In the genomic region with DNA sequence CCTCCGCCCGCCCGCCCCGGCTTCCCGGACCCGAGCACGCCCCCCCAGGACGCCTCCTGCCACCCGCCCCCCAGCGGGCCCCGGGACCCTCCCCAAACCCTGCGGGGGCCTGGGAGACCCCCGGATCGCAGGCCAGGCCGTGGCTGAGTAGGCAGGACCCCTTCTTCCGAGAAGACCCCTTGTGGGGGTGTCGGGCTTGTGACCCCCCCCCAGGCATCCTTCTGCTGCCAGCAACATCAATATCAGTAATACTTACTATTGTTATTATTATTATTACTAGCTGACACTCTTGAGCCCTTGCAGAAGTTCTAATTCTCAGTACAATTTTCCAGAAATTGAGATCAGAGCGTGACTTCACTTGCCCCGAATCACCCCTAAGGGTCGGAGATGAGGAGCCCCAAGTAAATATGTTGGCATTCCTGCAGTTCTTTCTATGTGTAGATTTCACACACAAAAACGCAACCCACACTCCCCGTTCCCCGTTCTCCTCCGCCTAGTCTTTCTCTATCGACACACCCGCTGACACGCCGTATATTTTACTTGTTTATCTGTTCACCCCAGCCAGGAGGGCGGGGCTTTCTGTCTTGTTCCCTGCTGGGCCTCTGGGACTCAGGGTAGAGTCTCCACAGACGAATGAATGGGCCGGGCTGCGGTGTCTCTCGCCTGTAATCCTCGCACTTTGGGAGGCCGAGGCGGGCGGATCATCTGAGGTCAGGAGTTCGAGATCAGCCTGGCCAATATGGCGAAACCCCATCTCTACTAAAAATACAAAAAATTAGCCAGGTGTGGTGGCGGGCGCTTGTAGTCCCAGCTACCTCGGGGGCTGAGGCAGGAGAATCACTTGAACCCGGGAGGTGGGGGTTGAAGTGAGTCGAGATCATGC, we compare ENCODE assay signal across 8 cellular contexts. TPM values are rescaled to one million over a fixed set of nuclear protein-coding genes. Genes with fewer than 3 reads are reported as not detected.
DNase-seq lines count a peak whose midpoint lies in the region; TF ChIP-seq lines count a peak whose summit lies in the region.

No MANE protein-coding gene starts in this region.

- no peak for TF ChIP-seq CTCF in HEK293 (tag by site-specific recombination; IDR thresholded peaks at IDR 0.05)
- no peak for TF ChIP-seq CTCF in endodermal cell (conservative IDR thresholded peaks at IDR 0.05)
- no peak for TF ChIP-seq CTCF in stomach (IDR thresholded peaks at IDR 0.05)

- peak overlapping the region; percentile 15 for H3K4me3 ChIP-seq in HEK293 (ENCODE audit: low read depth, low read length)
- peak overlapping the region; percentile 71 for H3K4me3 ChIP-seq in endodermal cell (ENCODE audit: low read length)
- peak overlapping the region; percentile 45 to 58 (median 52) for H3K4me3 ChIP-seq in stomach

- no peaks in the 10 kb centered on the region for H3K9me3 ChIP-seq in HEK293 (ENCODE audit: control insufficient read depth, insufficient read depth, low read depth, low read length)
- no peaks in the 10 kb centered on the region for H3K9me3 ChIP-seq in endodermal cell (ENCODE audit: control insufficient read depth, low read length)
- H3K9me3 ChIP-seq in stomach: no peaks in the 10 kb centered on the region

- DNase-seq in NCI-H460 (ENCODE audit: extremely low read depth, low read depth): peak; percentile 49
- DNase-seq in activated CD4-positive, alpha-beta memory T cell treated with anti-CD3 and anti-CD28 coated beads, Interleukin-2, amount 10 ng/mL, durations not matched to agents 7 days and 5 days: peak; percentile 70
- DNase-seq in endodermal cell: peak; percentile 97
- DNase-seq in mucosa of gallbladder (ENCODE audit: low spot score): peak; percentile 83
- DNase-seq in stomach: peak; percentile 87
- DNase-seq in 8988T: no peak
- no peak for DNase-seq in occipital lobe (lab: John Stamatoyannopoulos, UW)

- peaks cover 9% of the 10 kb centered on the region for H3K4me1 Mint-ChIP-seq in activated CD4-positive, alpha-beta memory T cell treated with anti-CD3 and anti-CD28 coated beads, Interleukin-2, amount 10 ng/mL, durations not matched to agents 7 days and 5 days
- H3K4me1 Mint-ChIP-seq in endodermal cell: peaks cover 9% of the 10 kb centered on the region

- POLR2A ChIA-PET in HEK293 (lab: Yijun Ruan, JAX): interaction anchor here (1.2 to 3.4 kb wide), 2 partner anchors 12 to 97 kb away, joined by 3 to 37 read pairs; no protein-coding TSS in a partner anchor
- POLR2A ChIA-PET in activated CD4-positive, alpha-beta memory T cell treated with anti-CD3 and anti-CD28 coated beads, Interleukin-2, amount 10 ng/mL, durations not matched to agents 7 days and 5 days (lab: Charles Lee): interaction anchor here (1.0 kb wide), 1 partner anchor 11 kb away, joined by 4 read pairs; no protein-coding TSS in a partner anchor

- 9 to 11% methylated on average over 23 to 37 of the region's 44 CpGs for WGBS in endodermal cell (ENCODE audit: insufficient coverage in 1 of 2, insufficient read length in 1 of 2), 2 experiments
- WGBS in stomach, 5 donors: 8 to 15% (median 10%) methylated on average over 28 to 44 of the region's 44 CpGs

- no peak for TF ChIP-seq EP300 in stomach (IDR thresholded peaks at IDR 0.05)

- H3K27ac Mint-ChIP-seq in activated CD4-positive, alpha-beta memory T cell treated with anti-CD3 and anti-CD28 coated beads, Interleukin-2, amount 10 ng/mL, durations not matched to agents 7 days and 5 days: peak overlapping the region; percentile 6
- H3K27ac Mint-ChIP-seq in endodermal cell: peak overlapping the region; percentile 84

- no peaks in the 10 kb centered on the region for H3K27me3 ChIP-seq in endodermal cell (ENCODE audit: control insufficient read depth, insufficient read depth, low read length, poor library complexity, severe bottlenecking)
- H3K27me3 ChIP-seq in stomach: peaks cover 0 to 5% (median 0%) of the 10 kb centered on the region in 3 donors

- H3K36me3 Mint-ChIP-seq in activated CD4-positive, alpha-beta memory T cell treated with anti-CD3 and anti-CD28 coated beads, Interleukin-2, amount 10 ng/mL, durations not matched to agents 7 days and 5 days (ENCODE audit: low read depth): peaks cover under 1% of the 10 kb centered on the region
- H3K36me3 Mint-ChIP-seq in endodermal cell (ENCODE audit: low read depth): peaks cover 5% of the 10 kb centered on the region

- H3K4me1 ChIP-seq in HEK293 (ENCODE audit: control insufficient read depth, insufficient read depth, low read length) (peaks cover 13% of the 10 kb centered on the region), endodermal cell (ENCODE audit: control insufficient read depth, insufficient read depth, low read length) (no peaks in the 10 kb centered on the region), stomach (peaks cover 11 to 32% (median 23%) of the 10 kb centered on the region in 4 donors)

- no peak for TF ChIP-seq POLR2A in stomach (IDR thresholded peaks at IDR 0.05)

- CTCF ChIA-PET in HEK293 (lab: Yijun Ruan, JAX): interaction anchor here (0.6 kb wide), 2 partner anchors 29 to 61 kb away, joined by 3 read pairs; no protein-coding TSS in a partner anchor
- CTCF ChIA-PET in activated CD4-positive, alpha-beta memory T cell treated with anti-CD3 and anti-CD28 coated beads, Interleukin-2, amount 10 ng/mL, durations not matched to agents 7 days and 5 days (lab: Charles Lee): no interaction called here

- H3K27me3 Mint-ChIP-seq in activated CD4-positive, alpha-beta memory T cell treated with anti-CD3 and anti-CD28 coated beads, Interleukin-2, amount 10 ng/mL, durations not matched to agents 7 days and 5 days: peaks cover 9% of the 10 kb centered on the region
- H3K27me3 Mint-ChIP-seq in endodermal cell (ENCODE audit: insufficient read depth): peaks cover 3% of the 10 kb centered on the region

- H3K27ac ChIP-seq in HEK293 (ENCODE audit: extremely low read depth, low read depth, low read length) (peak overlapping the region; percentile 69), endodermal cell (ENCODE audit: low read depth, low read length) (no peak overlapping the region), stomach (peak overlapping the region; percentile 25 to 88 (median 77))

- H3K9ac ChIP-seq in endodermal cell (ENCODE audit: extremely low read depth, low read length, poor library complexity, severe bottlenecking): peak overlapping the region; percentile 32

- H3K9me3 Mint-ChIP-seq in activated CD4-positive, alpha-beta memory T cell treated with anti-CD3 and anti-CD28 coated beads, Interleukin-2, amount 10 ng/mL, durations not matched to agents 7 days and 5 days: no peaks in the 10 kb centered on the region
- H3K9me3 Mint-ChIP-seq in endodermal cell: no peaks in the 10 kb centered on the region

- H3K36me3 ChIP-seq in HEK293 (ENCODE audit: control insufficient read depth in 2 of 2, insufficient read depth in 1 of 2, low read length in 2 of 2) (no peaks in the 10 kb centered on the region), endodermal cell (ENCODE audit: control insufficient read depth, insufficient read depth, low read length) (peaks cover 3% of the 10 kb centered on the region), stomach (peaks cover 0 to 2% (median under 1%) of the 10 kb centered on the region in 4 donors)

- intact Hi-C loops in stomach (cut with DNase I; ENCODE audit: low total_unique reads): no loop called here

- H3K4me3 Mint-ChIP-seq in activated CD4-positive, alpha-beta memory T cell treated with anti-CD3 and anti-CD28 coated beads, Interleukin-2, amount 10 ng/mL, durations not matched to agents 7 days and 5 days: peak overlapping the region; percentile 70
- peak overlapping the region; percentile 56 for H3K4me3 Mint-ChIP-seq in endodermal cell

TF ChIP-seq in HEK293, 187 proteins besides CTCF, POLR2A, EP300 and RAD21 (continues in another document):
- TF ChIP-seq ZBTB20 (tag by site-specific recombination; IDR thresholded peaks at IDR 0.05) (peak; percentile 48; the same call in 1 of the 2 replicates), ZNF341 (tag by site-specific recombination; IDR thresholded peaks at IDR 0.05; ENCODE audit: low read depth) (peak; percentile 30), ZNF2 (tag by site-specific recombination; IDR thresholded peaks at IDR 0.05) (no peak; the same call in 1 of the 2 replicates), GFI1B (tag by site-specific recombination; IDR thresholded peaks at IDR 0.05) (no peak), SCRT2 (tag by site-specific recombination; IDR thresholded peaks at IDR 0.05) (no peak), KLF1 (tag by site-specific recombination; IDR thresholded peaks at IDR 0.05) (peak; percentile 83), ZXDB (tag by site-specific recombination; IDR thresholded peaks at IDR 0.05) (peak; percentile 67), SP2 (tag by site-specific recombination; IDR thresholded peaks at IDR 0.05) (peak; percentile 81)

RNA-seq across cellular contexts. Expression of gene TLE5, which starts 14.7 kb away (rescaled TPM):
- total RNA-seq in NCI-H460 (2014; rRNA removed; shearing (Covaris generic)): 135 and 136 TPM in 2 replicates
- 134 and 176 TPM in 2 replicates for polyA plus RNA-seq in NCI-H460 (2014; cell fraction: nucleus; rRNA removed)
- total RNA-seq in activated CD4-positive, alpha-beta memory T cell treated with anti-CD3 and anti-CD28 coated beads, Interleukin-2, amount 10 ng/mL, durations not matched to agents 7 days and 5 days: 100 to 1,000 TPM; 712 to 724 TPM
- total RNA-seq in endodermal cell: 100 to 1,000 TPM; 488 to 575 TPM
- polyA plus RNA-seq in endodermal cell (2013, experiment 1 of 2): 171 TPM
- 199 TPM for polyA plus RNA-seq in endodermal cell (2013, experiment 2 of 2)
- 629 TPM for total RNA-seq in mucosa of gallbladder
- total RNA-seq in stomach: 100 to 1,000 TPM; 126 to 386 (median 264) TPM
- 100 to 1,000 TPM; 470 to 688 (median 669) TPM for polyA plus RNA-seq in stomach
- total RNA-seq in occipital lobe: 95.8 TPM

RNA-seq across cellular contexts. Expression of gene TLE2, which starts 18.5 kb away (rescaled TPM):
- total RNA-seq in NCI-H460 (2014; rRNA removed; shearing (Covaris generic)): 1.9 and 2.1 TPM in 2 replicates
- 2.2 and 8.4 TPM in 2 replicates for polyA plus RNA-seq in NCI-H460 (2014; cell fraction: nucleus; rRNA removed)
- total RNA-seq in activated CD4-positive, alpha-beta memory T cell treated with anti-CD3 and anti-CD28 coated beads, Interleukin-2, amount 10 ng/mL, durations not matched to agents 7 days and 5 days: 1 to 10 TPM; 1.3 to 1.4 TPM
- total RNA-seq in endodermal cell (10 to 100 TPM; 75.0 to 80.3 TPM), mucosa of gallbladder (64.6 TPM), stomach (10 to 100 TPM; 13.8 to 92.9 (median 47.2) TPM), occipital lobe (6.1 TPM)
- polyA plus RNA-seq in endodermal cell (2013, experiment 1 of 2): 8.9 TPM
- polyA plus RNA-seq in endodermal cell (2013, experiment 2 of 2): 10.2 TPM
- polyA plus RNA-seq in stomach: 10 to 100 TPM; 21.4 to 24.1 (median 21.8) TPM

RNA-seq across cellular contexts. Expression of gene GNA11, which starts 46.6 kb away (rescaled TPM):
- 26.9 and 28.7 TPM in 2 replicates for total RNA-seq in NCI-H460 (2014; rRNA removed; shearing (Covaris generic))
- polyA plus RNA-seq in NCI-H460 (2014; cell fraction: nucleus; rRNA removed): 34.4 and 36.7 TPM in 2 replicates
- under 1 TPM; 0.63 to 0.78 TPM for total RNA-seq in activated CD4-positive, alpha-beta memory T cell treated with anti-CD3 and anti-CD28 coated beads, Interleukin-2, amount 10 ng/mL, durations not matched to agents 7 days and 5 days
- total RNA-seq in endodermal cell: 10 to 100 TPM; 26.5 to 29.0 TPM
- 21.8 TPM for polyA plus RNA-seq in endodermal cell (2013, experiment 1 of 2)
- 17.4 TPM for polyA plus RNA-seq in endodermal cell (2013, experiment 2 of 2)
- 93.2 TPM for total RNA-seq in mucosa of gallbladder
- 100 to 1,000 TPM in 1 of 5 donors, 10 to 100 TPM in 4; 40.6 to 204 (median 63.4) TPM for total RNA-seq in stomach
- 10 to 100 TPM; 18.9 to 31.3 (median 25.5) TPM for polyA plus RNA-seq in stomach
- total RNA-seq in occipital lobe: 56.8 TPM

Comparison
In these comparisons a context has a peak if more than half of its experiments do, and no peak if none do; other contexts are left out.
1. H3K4me3 ChIP-seq: peak in every context shown above with its lines; median percentile 71 in endodermal cell; 52 in stomach; 15 in HEK293.
2. DNase-seq: peak in NCI-H460 (single experiment), activated CD4-positive, alpha-beta memory T cell treated with anti-CD3 and anti-CD28 coated beads, Interleukin-2, amount 10 ng/mL, durations not matched to agents 7 days and 5 days (single experiment), endodermal cell (single experiment), mucosa of gallbladder (single experiment) and stomach (single experiment); none in 8988T (single experiment) and occipital lobe (single experiment).
3. RNA of gene GNA11, which starts 46.6 kb away (total RNA-seq): 93.2 TPM in mucosa of gallbladder (single experiment), 40.6 to 204 TPM in stomach, 56.8 TPM in occipital lobe (single experiment), 26.5 to 29.0 TPM in endodermal cell and 26.9 to 28.7 TPM in NCI-H460; 0.63 to 0.78 TPM in activated CD4-positive, alpha-beta memory T cell treated with anti-CD3 and anti-CD28 coated beads, Interleukin-2, amount 10 ng/mL, durations not matched to agents 7 days and 5 days; every median in the first group is over 10 times any median in the second.